8 cellular contexts compared by ENCODE assay signal in the genomic region with DNA sequence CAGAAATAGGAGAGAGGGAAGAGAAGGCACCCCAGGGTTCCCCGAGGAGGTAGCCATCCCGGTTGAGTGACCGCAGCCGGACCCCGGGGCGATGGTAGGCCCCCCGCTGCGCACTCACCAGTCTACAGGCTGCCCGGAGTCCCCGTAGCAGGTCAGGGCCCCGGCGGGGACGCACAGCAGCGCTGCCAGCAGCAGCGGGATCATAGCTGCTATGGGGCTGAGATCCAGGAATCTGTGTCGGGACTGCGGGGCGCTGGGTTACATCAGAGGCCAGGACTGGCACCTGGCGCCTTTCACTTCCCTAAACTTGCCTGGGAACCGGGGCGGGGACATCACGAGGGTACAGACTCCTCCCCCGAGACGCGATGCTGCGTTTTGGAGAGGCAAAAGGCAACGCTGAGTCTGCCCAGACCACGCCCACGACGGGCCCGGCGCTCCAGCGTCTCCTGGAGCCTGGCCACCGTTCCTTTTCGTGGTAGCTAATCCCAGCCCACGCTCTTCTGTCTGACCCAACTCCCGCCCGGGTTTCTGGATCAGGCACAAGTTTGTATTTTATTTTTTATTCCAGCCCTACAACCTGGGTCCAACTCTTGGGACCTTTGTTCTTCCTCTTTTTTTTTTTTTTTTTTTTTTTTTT. TPM values are rescaled to one million over a fixed set of nuclear protein-coding genes. Genes with fewer than 3 reads are reported as not detected.
DNase-seq lines count a peak whose midpoint lies in the region; ATAC-seq, FAIRE-seq and TF ChIP-seq lines count a peak whose summit lies in the region.

A gene with protein sequence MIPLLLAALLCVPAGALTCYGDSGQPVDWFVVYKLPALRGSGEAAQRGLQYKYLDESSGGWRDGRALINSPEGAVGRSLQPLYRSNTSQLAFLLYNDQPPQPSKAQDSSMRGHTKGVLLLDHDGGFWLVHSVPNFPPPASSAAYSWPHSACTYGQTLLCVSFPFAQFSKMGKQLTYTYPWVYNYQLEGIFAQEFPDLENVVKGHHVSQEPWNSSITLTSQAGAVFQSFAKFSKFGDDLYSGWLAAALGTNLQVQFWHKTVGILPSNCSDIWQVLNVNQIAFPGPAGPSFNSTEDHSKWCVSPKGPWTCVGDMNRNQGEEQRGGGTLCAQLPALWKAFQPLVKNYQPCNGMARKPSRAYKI (minus strand): TSS at position 278 of the 637 bp plus-strand sequence. CDS start 74 bp downstream, at position 204.

- H3K9me3 ChIP-seq in HUES6 (ENCODE audit: control insufficient read depth, insufficient read depth, low read depth, low read length) (peaks cover 15% of the 10 kb centered on the region; the same call in 1 of the 2 replicates), OCI-LY1 (ENCODE audit: low read length) (peaks cover 7% of the 10 kb centered on the region; the same call in 1 of the 2 replicates), endothelial cell of umbilical vein (replicated peaks; ENCODE audit: control insufficient read depth, insufficient read depth, low read length) (no peaks in the 10 kb centered on the region)

- H2AFZ ChIP-seq in OCI-LY1 (ENCODE audit: low read length) (no peak within 1 kb of the TSS), endothelial cell of umbilical vein (ENCODE audit: low read depth, low read length) (peak within 1 kb of the TSS; percentile 70)

- H4K20me1 ChIP-seq in OCI-LY1 (ENCODE audit: insufficient read depth, low read length) (no peaks in the 10 kb centered on the region), endothelial cell of umbilical vein (replicated peaks; ENCODE audit: control insufficient read depth, extremely low read depth, insufficient read depth, low read length) (no peaks in the 10 kb centered on the region)

- DNase-seq in COR-L47 (lab: John Stamatoyannopoulos, UW) (peak; percentile 95), activated T-cell treated with anti-CD3 and anti-CD28 coated beads for 1 hour (ENCODE audit: low read depth) (peak; percentile 83), endothelial cell of umbilical vein (ENCODE audit: low read depth, low spot score) (peak; percentile 82), middle frontal gyrus (ENCODE audit: extremely low spot score, low spot score) (peak; percentile 78)
- DNase-seq in stimulated activated CD8-positive, alpha-beta memory T cell treated with anti-CD3 and anti-CD28 coated beads, Interleukin-2, amount 100 ng/mL, for 48 hours (ENCODE audit: low read depth in 2 of 2) = peak; percentile 88

- H3F3A ChIP-seq in OCI-LY1 (ENCODE audit: insufficient read depth, low read length) = no peaks in the 10 kb centered on the region

- H3K9me2 ChIP-seq in OCI-LY1 (ENCODE audit: low read depth, low read length) = no peaks in the 10 kb centered on the region

- H3K36me3 ChIP-seq in HUES6 (ENCODE audit: control insufficient read depth, insufficient read depth, low read length) (peaks cover 9% of the 10 kb centered on the region), OCI-LY1 (ENCODE audit: insufficient read depth, low read length) (peaks cover 10% of the 10 kb centered on the region), endothelial cell of umbilical vein (ENCODE audit: control insufficient read depth in 2 of 2, extremely low read depth in 1 of 2, insufficient read depth in 2 of 2, low read length in 2 of 2) (peaks cover 0 to 5% of the 10 kb centered on the region in 2 experiments)

- TF ChIP-seq CTCF in OCI-LY1 (IDR thresholded peaks at IDR 0.05; ENCODE audit: low read length) (no peak), endothelial cell of umbilical vein (IDR thresholded peaks at IDR 0.05; ENCODE audit: extremely low read depth in 1 of 2, insufficient read depth in 1 of 2, low read depth in 1 of 2, low read length in 2 of 2) (no peak)

- peak within 1 kb of the TSS; percentile 76 for H3K9ac ChIP-seq in HUES6 (ENCODE audit: low read length)
- H3K9ac ChIP-seq in OCI-LY1 (ENCODE audit: low read length) = peak within 1 kb of the TSS; percentile 82
- H3K9ac ChIP-seq in endothelial cell of umbilical vein (replicated peaks; ENCODE audit: extremely low read depth, insufficient read depth, low read length) = peak within 1 kb of the TSS; percentile 56

- intact Hi-C loops in endothelial cell of umbilical vein (cut with micrococcal nuclease) = loop anchor here (2.0 kb wide), 1 partner anchor 38 kb away; a partner anchor contains a TSS

- H3K27ac ChIP-seq in HUES6 (ENCODE audit: low read depth, low read length) (peak within 1 kb of the TSS; percentile 45; the same call in 1 of the 2 replicates), OCI-LY1 (ENCODE audit: low read depth, low read length, poor library complexity, severe bottlenecking) (peak within 1 kb of the TSS; percentile 58), endothelial cell of umbilical vein (ENCODE audit: insufficient read depth, low read depth, low read length) (peak within 1 kb of the TSS; percentile 49)

- POLR2A ChIA-PET in endothelial cell of umbilical vein (lab: Charles Lee) = interaction anchor here (1.1 kb wide), 1 partner anchor 10 kb away, joined by 4 read pairs; a partner anchor contains a TSS

- FAIRE-seq in endothelial cell of umbilical vein (lab: Jason Lieb, UNC) = peak; percentile 94

- peaks cover 7% of the 10 kb centered on the region for H3K4me1 ChIP-seq in HUES6 (ENCODE audit: control insufficient read depth, insufficient read depth, low read length)
- peaks cover 32% of the 10 kb centered on the region for H3K4me1 ChIP-seq in OCI-LY1 (ENCODE audit: insufficient read depth, low read length, severe bottlenecking)
- peaks cover 4% of the 10 kb centered on the region for H3K4me1 ChIP-seq in endothelial cell of umbilical vein (ENCODE audit: control insufficient read depth, extremely low read depth, insufficient read depth, low read length)

- H3K27me3 ChIP-seq in HUES6 (ENCODE audit: control insufficient read depth, insufficient read depth, low read length) (peaks cover 33% of the 10 kb centered on the region), OCI-LY1 (ENCODE audit: insufficient read depth, low read length) (no peaks in the 10 kb centered on the region), endothelial cell of umbilical vein (ENCODE audit: control insufficient read depth in 2 of 2, insufficient read depth in 2 of 2, low read length in 2 of 2) (peaks cover 9 to 20% of the 10 kb centered on the region in 2 experiments)

- H3K4me2 ChIP-seq in OCI-LY1 (ENCODE audit: low read length) (peak within 1 kb of the TSS; percentile 73), endothelial cell of umbilical vein (ENCODE audit: insufficient read depth, low read length) (peak within 1 kb of the TSS; percentile 66)

- peak; percentile 90 for ATAC-seq in GM21390 (IDR thresholded peaks at IDR 0.05; ENCODE audit: unreplicated experiment)

- peak; percentile 36 for TF ChIP-seq POLR2A in endothelial cell of umbilical vein (IDR thresholded peaks at IDR 0.05; ENCODE audit: low read depth, low read length)

- BruUV-seq in endothelial cell of umbilical vein (replicated peaks; lab: Mats Ljungman, UMichigan) = TSS peak; percentile 23

- CTCF ChIA-PET in endothelial cell of umbilical vein (lab: Charles Lee) = interaction anchor here (1.1 to 3.5 kb wide), 7 partner anchors 10 to 121 kb away, joined by 3 to 22 read pairs (median 12); a partner anchor contains a TSS

- dilution Hi-C loops in endothelial cell of umbilical vein (cut with MboI; ENCODE audit: extremely low pct_ligation_motif_present, low sequenced_read_pairs) = no loop called here

- H3K79me2 ChIP-seq in OCI-LY1 (ENCODE audit: insufficient read depth, low read length) (no peaks in the 10 kb centered on the region), endothelial cell of umbilical vein (ENCODE audit: control insufficient read depth, insufficient read depth, low read length) (no peaks in the 10 kb centered on the region)

- H3K4me3 ChIP-seq in HUES6 (ENCODE audit: low read depth, low read length) (peak within 1 kb of the TSS; percentile 89), OCI-LY1 (ENCODE audit: low read depth, low read length, poor library complexity, severe bottlenecking) (peak within 1 kb of the TSS; percentile 88), endothelial cell of umbilical vein (replicated peaks in 1 of 3; ENCODE audit: insufficient read depth in 1 of 3, low read depth in 1 of 3, low read length in 3 of 3) (peak within 1 kb of the TSS; percentile 25 to 78 (median 49))

- no peaks in the 10 kb centered on the region for H3K9me1 ChIP-seq in endothelial cell of umbilical vein (replicated peaks; ENCODE audit: control insufficient read depth, extremely low read depth, insufficient read depth, low read length)

TF ChIP-seq in endothelial cell of umbilical vein, 7 proteins besides CTCF, POLR2A, EP300 and RAD21:
- TF ChIP-seq POLR2AphosphoS5 (IDR thresholded peaks at IDR 0.05; ENCODE audit: insufficient read depth, low read depth, low read length) = peak; percentile 54
- TF ChIP-seq, protein P1, sequence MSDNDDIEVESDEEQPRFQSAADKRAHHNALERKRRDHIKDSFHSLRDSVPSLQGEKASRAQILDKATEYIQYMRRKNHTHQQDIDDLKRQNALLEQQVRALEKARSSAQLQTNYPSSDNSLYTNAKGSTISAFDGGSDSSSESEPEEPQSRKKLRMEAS (IDR thresholded peaks at IDR 0.05; ENCODE audit: insufficient read depth, insufficient read length) = no peak

RNA-seq across cellular contexts. Expression of the gene that starts here (rescaled TPM):
- 31.3 and 34.8 TPM in 2 replicates for total RNA-seq in endothelial cell of umbilical vein
- polyA plus RNA-seq in endothelial cell of umbilical vein = 51.9 and 60.6 TPM in 2 replicates
- polyA plus RNA-seq in endothelial cell of umbilical vein (2011; cell fraction: cytosol; rRNA removed) = 33.5 and 38.1 TPM in 2 replicates
- polyA plus RNA-seq in endothelial cell of umbilical vein (2011; cell fraction: nucleus; rRNA removed) = 6.9 and 7.7 TPM in 2 replicates
- polyA plus RNA-seq in endothelial cell of umbilical vein (2012) = 35.9 and 36.7 TPM in 2 replicates
- polyA minus RNA-seq in endothelial cell of umbilical vein = 27.4 and 34.9 TPM in 2 replicates
- polyA minus RNA-seq in endothelial cell of umbilical vein (2011; cell fraction: cytosol; rRNA and poly(A)+ RNA removed) = 29.0 TPM
- polyA minus RNA-seq in endothelial cell of umbilical vein (2011; cell fraction: nucleus; rRNA and poly(A)+ RNA removed) = 5.8 and 6.0 TPM in 2 replicates

Comparison
In these comparisons a context has a peak if more than half of its experiments do, and no peak if none do; other contexts are left out.
1. Peak in every context shown above with its lines: DNase-seq, ATAC-seq, H3K4me3 ChIP-seq and H3K27ac ChIP-seq.